Comparison of ENCODE assay signal across 1 cellular context in the genomic region with DNA sequence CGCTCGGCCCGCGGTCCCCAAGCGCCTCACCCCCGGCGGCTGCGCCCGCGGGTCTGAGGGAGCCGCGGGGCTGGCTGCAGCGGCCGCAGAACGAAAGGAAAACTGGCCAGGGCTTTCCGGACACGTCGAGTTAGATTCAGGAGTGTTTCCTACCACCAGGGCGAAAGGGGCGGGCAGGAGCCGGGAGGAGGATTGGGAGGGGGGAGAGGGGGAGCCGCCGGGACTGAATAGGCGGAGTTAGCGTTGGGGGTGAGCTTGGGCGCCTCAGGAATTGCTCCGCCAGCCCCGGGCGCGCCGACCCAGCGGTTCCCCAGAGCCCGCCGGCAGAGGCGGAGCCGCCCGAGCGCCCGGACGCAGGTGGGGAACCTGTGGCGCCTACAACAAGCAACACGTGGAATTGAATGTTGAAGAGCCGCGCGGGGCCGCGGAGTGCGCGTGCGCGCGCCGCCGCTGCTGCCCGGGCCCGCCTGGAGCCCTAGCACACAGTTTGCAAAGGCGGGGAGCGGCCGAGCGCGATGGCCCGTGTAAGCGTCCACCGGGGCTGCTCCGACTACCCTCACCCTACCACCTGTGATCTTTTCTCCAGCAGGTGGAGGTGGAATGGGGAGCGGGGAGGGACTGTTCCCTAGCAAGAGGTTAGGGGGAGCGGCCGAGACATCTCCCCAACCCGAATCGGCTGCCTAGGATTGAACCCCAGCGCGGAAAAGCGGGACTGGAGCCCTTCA.
TF ChIP-seq lines count a peak whose summit lies in the region.

CADPS2 (minus strand) TSS at position 104 of the 725 bp plus-strand sequence. CDS start 123 bp downstream, outside the sequence.

TF ChIP-seq in WTC11, 78 proteins besides CTCF, POLR2A, EP300 and RAD21 (continued from another document and continues in another):
- TF ChIP-seq, protein P1, sequence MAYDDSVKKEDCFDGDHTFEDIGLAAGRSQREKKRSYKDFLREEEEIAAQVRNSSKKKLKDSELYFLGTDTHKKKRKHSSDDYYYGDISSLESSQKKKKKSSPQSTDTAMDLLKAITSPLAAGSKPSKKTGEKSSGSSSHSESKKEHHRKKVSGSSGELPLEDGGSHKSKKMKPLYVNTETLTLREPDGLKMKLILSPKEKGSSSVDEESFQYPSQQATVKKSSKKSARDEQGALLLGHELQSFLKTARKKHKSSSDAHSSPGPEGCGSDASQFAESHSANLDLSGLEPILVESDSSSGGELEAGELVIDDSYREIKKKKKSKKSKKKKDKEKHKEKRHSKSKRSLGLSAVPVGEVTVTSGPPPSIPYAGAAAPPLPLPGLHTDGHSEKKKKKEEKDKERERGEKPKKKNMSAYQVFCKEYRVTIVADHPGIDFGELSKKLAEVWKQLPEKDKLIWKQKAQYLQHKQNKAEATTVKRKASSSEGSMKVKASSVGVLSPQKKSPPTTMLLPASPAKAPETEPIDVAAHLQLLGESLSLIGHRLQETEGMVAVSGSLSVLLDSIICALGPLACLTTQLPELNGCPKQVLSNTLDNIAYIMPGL (CRISPR knock-in tag; IDR thresholded peaks at IDR 0.05): peak; percentile 85
- TF ChIP-seq CBFB (CRISPR knock-in tag; IDR thresholded peaks at IDR 0.05; ENCODE audit: low read depth) (no peak), SMAD3 (CRISPR knock-in tag; IDR thresholded peaks at IDR 0.05; ENCODE audit: borderline replicate concordance) (no peak), ELF4 (CRISPR knock-in tag; IDR thresholded peaks at IDR 0.05; ENCODE audit: low read depth) (no peak), E2F4 (CRISPR knock-in tag; IDR thresholded peaks at IDR 0.05; ENCODE audit: borderline replicate concordance, low read depth) (no peak), TEAD1 (CRISPR knock-in tag; IDR thresholded peaks at IDR 0.05) (peak; percentile 29; the same call in 1 of the 2 replicates), AFF4 (CRISPR knock-in tag; IDR thresholded peaks at IDR 0.05; ENCODE audit: borderline replicate concordance) (no peak), OVOL2 (CRISPR knock-in tag; IDR thresholded peaks at IDR 0.05; ENCODE audit: borderline replicate concordance) (no peak), ZNF396 (CRISPR knock-in tag; IDR thresholded peaks at IDR 0.05; ENCODE audit: borderline replicate concordance) (no peak), ZNF425 (CRISPR knock-in tag; conservative IDR thresholded peaks at IDR 0.05) (no peak), ATF2 (CRISPR knock-in tag; IDR thresholded peaks at IDR 0.05; ENCODE audit: borderline replicate concordance, low read depth) (no peak), SOX15 (CRISPR knock-in tag; IDR thresholded peaks at IDR 0.05) (no peak), ZBTB21 (CRISPR knock-in tag; IDR thresholded peaks at IDR 0.05; ENCODE audit: borderline replicate concordance) (no peak), SMAD4 (CRISPR knock-in tag; IDR thresholded peaks at IDR 0.05) (no peak), NR3C1 (CRISPR knock-in tag; conservative IDR thresholded peaks at IDR 0.05; ENCODE audit: low read depth) (no peak), NFATC4 (CRISPR knock-in tag; IDR thresholded peaks at IDR 0.05) (no peak), GTF2I (CRISPR knock-in tag; conservative IDR thresholded peaks at IDR 0.05) (no peak), HMGA2 (CRISPR knock-in tag; IDR thresholded peaks at IDR 0.05) (no peak), ATF3 (CRISPR knock-in tag; conservative IDR thresholded peaks at IDR 0.05) (no peak), KAT7 (CRISPR knock-in tag; IDR thresholded peaks at IDR 0.05; ENCODE audit: borderline replicate concordance) (peak; percentile 74), MYBL2 (CRISPR knock-in tag; IDR thresholded peaks at IDR 0.05) (no peak), FOXP1 (CRISPR knock-in tag; IDR thresholded peaks at IDR 0.05; ENCODE audit: borderline replicate concordance) (no peak), PRRX2 (CRISPR knock-in tag; IDR thresholded peaks at IDR 0.05) (no peak), ATF6 (CRISPR knock-in tag; IDR thresholded peaks at IDR 0.05) (no peak), ZMAT4 (CRISPR knock-in tag; IDR thresholded peaks at IDR 0.05) (no peak), SP1 (CRISPR knock-in tag; conservative IDR thresholded peaks at IDR 0.05) (peak; percentile 30), FOXJ3 (CRISPR knock-in tag; IDR thresholded peaks at IDR 0.05; ENCODE audit: borderline replicate concordance) (no peak), ZNF219 (CRISPR knock-in tag; IDR thresholded peaks at IDR 0.05; ENCODE audit: borderline replicate concordance) (no peak)
- TF ChIP-seq, protein P2, sequence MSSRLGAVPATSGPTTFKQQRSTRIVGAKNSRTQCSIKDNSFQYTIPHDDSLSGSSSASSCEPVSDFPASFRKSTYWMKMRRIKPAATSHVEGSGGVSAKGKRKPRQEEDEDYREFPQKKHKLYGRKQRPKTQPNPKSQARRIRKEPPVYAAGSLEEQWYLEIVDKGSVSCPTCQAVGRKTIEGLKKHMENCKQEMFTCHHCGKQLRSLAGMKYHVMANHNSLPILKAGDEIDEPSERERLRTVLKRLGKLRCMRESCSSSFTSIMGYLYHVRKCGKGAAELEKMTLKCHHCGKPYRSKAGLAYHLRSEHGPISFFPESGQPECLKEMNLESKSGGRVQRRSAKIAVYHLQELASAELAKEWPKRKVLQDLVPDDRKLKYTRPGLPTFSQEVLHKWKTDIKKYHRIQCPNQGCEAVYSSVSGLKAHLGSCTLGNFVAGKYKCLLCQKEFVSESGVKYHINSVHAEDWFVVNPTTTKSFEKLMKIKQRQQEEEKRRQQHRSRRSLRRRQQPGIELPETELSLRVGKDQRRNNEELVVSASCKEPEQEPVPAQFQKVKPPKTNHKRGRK (CRISPR knock-in tag; IDR thresholded peaks at IDR 0.05; ENCODE audit: borderline replicate concordance): no peak
- TF ChIP-seq, protein P3, sequence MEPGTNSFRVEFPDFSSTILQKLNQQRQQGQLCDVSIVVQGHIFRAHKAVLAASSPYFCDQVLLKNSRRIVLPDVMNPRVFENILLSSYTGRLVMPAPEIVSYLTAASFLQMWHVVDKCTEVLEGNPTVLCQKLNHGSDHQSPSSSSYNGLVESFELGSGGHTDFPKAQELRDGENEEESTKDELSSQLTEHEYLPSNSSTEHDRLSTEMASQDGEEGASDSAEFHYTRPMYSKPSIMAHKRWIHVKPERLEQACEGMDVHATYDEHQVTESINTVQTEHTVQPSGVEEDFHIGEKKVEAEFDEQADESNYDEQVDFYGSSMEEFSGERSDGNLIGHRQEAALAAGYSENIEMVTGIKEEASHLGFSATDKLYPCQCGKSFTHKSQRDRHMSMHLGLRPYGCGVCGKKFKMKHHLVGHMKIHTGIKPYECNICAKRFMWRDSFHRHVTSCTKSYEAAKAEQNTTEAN (CRISPR knock-in tag; IDR thresholded peaks at IDR 0.05): no peak
- TF ChIP-seq, protein P4, sequence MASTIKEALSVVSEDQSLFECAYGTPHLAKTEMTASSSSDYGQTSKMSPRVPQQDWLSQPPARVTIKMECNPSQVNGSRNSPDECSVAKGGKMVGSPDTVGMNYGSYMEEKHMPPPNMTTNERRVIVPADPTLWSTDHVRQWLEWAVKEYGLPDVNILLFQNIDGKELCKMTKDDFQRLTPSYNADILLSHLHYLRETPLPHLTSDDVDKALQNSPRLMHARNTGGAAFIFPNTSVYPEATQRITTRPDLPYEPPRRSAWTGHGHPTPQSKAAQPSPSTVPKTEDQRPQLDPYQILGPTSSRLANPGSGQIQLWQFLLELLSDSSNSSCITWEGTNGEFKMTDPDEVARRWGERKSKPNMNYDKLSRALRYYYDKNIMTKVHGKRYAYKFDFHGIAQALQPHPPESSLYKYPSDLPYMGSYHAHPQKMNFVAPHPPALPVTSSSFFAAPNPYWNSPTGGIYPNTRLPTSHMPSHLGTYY (CRISPR knock-in tag; IDR thresholded peaks at IDR 0.05): no peak
- TF ChIP-seq, protein P5, sequence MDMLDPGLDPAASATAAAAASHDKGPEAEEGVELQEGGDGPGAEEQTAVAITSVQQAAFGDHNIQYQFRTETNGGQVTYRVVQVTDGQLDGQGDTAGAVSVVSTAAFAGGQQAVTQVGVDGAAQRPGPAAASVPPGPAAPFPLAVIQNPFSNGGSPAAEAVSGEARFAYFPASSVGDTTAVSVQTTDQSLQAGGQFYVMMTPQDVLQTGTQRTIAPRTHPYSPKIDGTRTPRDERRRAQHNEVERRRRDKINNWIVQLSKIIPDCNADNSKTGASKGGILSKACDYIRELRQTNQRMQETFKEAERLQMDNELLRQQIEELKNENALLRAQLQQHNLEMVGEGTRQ (CRISPR knock-in tag; IDR thresholded peaks at IDR 0.05): 0 out of 2 replicates have a peak, but pooled peaks have one; percentile 9
